25 cellular contexts compared by ENCODE assay signal in genomic region chr1:197869502-197869890, GRCh38. TPM values are rescaled to one million over a fixed set of nuclear protein-coding genes. Genes with fewer than 3 reads are reported as not detected.
"Had no signal": no experiment of that assay in that cellular context is flagged by ENCODE, and none has a peak within 500 bp of the region (broad histone marks: within the 10 kb centered on the region; RNA-seq: fewer than 3 reads in every experiment).

No MANE protein-coding gene starts in this region.

- H3K4me3 ChIP-seq: colonic mucosa, esophagus squamous epithelium, gastrocnemius medialis, heart right ventricle, left lung, lower lobe of right lung had no signal

- H3K27ac ChIP-seq: colonic mucosa, epithelial cell of prostate, esophagus squamous epithelium, gastrocnemius medialis, heart right ventricle, left lung, lower lobe of right lung had no signal

- H3K36me3 ChIP-seq: colonic mucosa, esophagus squamous epithelium, gastrocnemius medialis, heart right ventricle, left lung, lower lobe of right lung had no signal

- H3K27ac Mint-ChIP-seq: dendritic cell treated with granulocyte-macrophage colony-stimulating factor and Interleukin-4, amounts not matched to agents 40 ng/mL and 50 ng/mL, for 4 days; effector memory CD8-positive, alpha-beta T cell; endodermal cell had no signal

- H3K9me3 Mint-ChIP-seq: effector memory CD8-positive, alpha-beta T cell; endodermal cell had no signal

- H3K27me3 ChIP-seq: colonic mucosa, esophagus squamous epithelium, gastrocnemius medialis, left lung had no signal

- H3K4me3 Mint-ChIP-seq: dendritic cell treated with granulocyte-macrophage colony-stimulating factor and Interleukin-4, amounts not matched to agents 40 ng/mL and 50 ng/mL, for 4 days; effector memory CD8-positive, alpha-beta T cell; endodermal cell had no signal

- H3K9me3 ChIP-seq: colonic mucosa, esophagus squamous epithelium, gastrocnemius medialis, heart right ventricle, left lung, lower lobe of right lung had no signal

- H3K4me1 ChIP-seq: esophagus squamous epithelium, gastrocnemius medialis, heart right ventricle, left lung, lower lobe of right lung had no signal

- FAIRE-seq: endometrium had no signal

- DNase-seq: cortex of kidney; effector CD8-positive, alpha-beta T cell; esophagus squamous epithelium; gastrocnemius medialis; glutamatergic neuron; hippocampal formation; left cardiac atrium; left lung; left ventricle myocardium superior; lower lobe of right lung had no signal

- H3K27me3 Mint-ChIP-seq: dendritic cell treated with granulocyte-macrophage colony-stimulating factor and Interleukin-4, amounts not matched to agents 40 ng/mL and 50 ng/mL, for 4 days had no signal

RNA-seq across cellular contexts. Expression of gene C1orf53, which starts 32.9 kb away (rescaled TPM):
- total RNA-seq: mononuclear cell had no signal

RNA-seq across cellular contexts. Expression of gene LHX9, which starts 47.7 kb away (rescaled TPM):
- total RNA-seq: dermis microvascular lymphatic vessel endothelial cell, endodermal cell, esophagus mucosa, esophagus squamous epithelium, glomerular endothelial cell, lower leg skin, lung microvascular endothelial cell, mesenteric fat pad, mononuclear cell had no signal
- polyA plus RNA-seq: keratinocyte had no signal
